ENCODE assay signal across 8 cellular contexts in the genomic region with DNA sequence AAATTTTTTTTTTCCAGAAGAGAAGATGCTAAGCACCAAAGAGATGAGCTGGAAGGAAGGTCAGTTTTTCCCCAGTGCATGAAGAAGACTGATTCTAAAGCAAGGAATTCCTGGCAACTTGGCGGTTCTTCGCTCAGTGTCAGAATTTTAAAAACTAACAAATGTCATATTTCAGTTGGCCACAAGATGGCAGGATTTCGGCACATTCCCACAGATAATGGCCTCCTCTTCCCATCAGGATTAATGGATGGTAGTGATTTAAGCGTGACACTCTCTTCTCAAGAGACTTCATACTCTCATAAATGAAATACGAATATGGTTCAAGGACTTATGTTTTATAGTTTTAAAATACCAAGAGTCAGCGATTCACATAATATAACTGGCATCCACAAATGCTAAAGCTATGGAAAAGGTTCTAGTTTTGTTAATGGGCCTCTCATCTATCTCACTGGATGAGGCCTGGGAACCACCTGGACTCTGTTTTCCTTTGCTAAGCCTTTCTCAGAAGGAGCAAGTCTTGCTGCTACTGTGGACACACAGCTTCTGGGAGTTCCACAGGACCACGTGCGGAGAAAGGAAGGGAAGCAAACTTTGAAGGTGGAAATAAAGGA. TPM values are rescaled to one million over a fixed set of nuclear protein-coding genes. Genes with fewer than 3 reads are reported as not detected.
DNase-seq lines count a peak whose midpoint lies in the region; ATAC-seq and TF ChIP-seq lines count a peak whose summit lies in the region.

No MANE protein-coding gene starts in this region.

- H3K27me3 ChIP-seq in cardiac muscle cell (no peaks in the 10 kb centered on the region), aorta (ENCODE audit: control insufficient read depth in 1 of 2, insufficient read depth in 2 of 2, low read length in 1 of 2) (no peaks in the 10 kb centered on the region)

- peak; percentile 58 for TF ChIP-seq CTCF in cardiac muscle cell (IDR thresholded peaks at IDR 0.05; ENCODE audit: low read depth, low read length)

- WGBS in aorta, 2 donors: 33 to 36% methylated on average over 8 of the region's 8 CpGs

- H3K4me3 ChIP-seq in cardiac muscle cell (no peak overlapping the region), aorta (ENCODE audit: low read length in 2 of 2) (no peak overlapping the region)

- intact Hi-C loops in Right ventricle myocardium inferior (cut with DNase I) (loop anchor here (5.0 to 10.0 kb wide), 4 partner anchors 246 to 581 kb away; a partner anchor contains a TSS), aorta (cut with DNase I) (loop anchor here (1.0 to 5.0 kb wide), 3 partner anchors 246 to 311 kb away; no protein-coding TSS in a partner anchor)

- ATAC-seq in Right ventricle myocardium inferior (no peak), aorta (ENCODE audit: low FRiP score) (peak; percentile 58)

- H3K9me3 ChIP-seq in cardiac muscle cell (ENCODE audit: low read depth): no peaks in the 10 kb centered on the region
- H3K9me3 ChIP-seq in aorta (ENCODE audit: control insufficient read depth, low read length): no peaks in the 10 kb centered on the region

- H3K27ac ChIP-seq in cardiac muscle cell (no peak overlapping the region), aorta (ENCODE audit: low read depth in 1 of 2, low read length in 2 of 2) (peak overlapping the region in 1 of 2 donors; percentile 33)

- H3K36me3 ChIP-seq in cardiac muscle cell (no peaks in the 10 kb centered on the region), aorta (ENCODE audit: control insufficient read depth in 1 of 2, insufficient read depth in 2 of 2, low read length in 1 of 2) (no peaks in the 10 kb centered on the region)

- H3K4me1 ChIP-seq in cardiac muscle cell (ENCODE audit: low read depth) (no peaks in the 10 kb centered on the region), aorta (ENCODE audit: control insufficient read depth in 1 of 2, insufficient read depth in 2 of 2, low read length in 2 of 2) (peaks cover 3% of the 10 kb centered on the region in 2 donors)

- DNase-seq in cardiac muscle cell (ENCODE audit: low read depth in 1 of 2, low spot score in 1 of 2) (peak; percentile 52 to 61), Right ventricle myocardium inferior (ENCODE audit: missing footprints) (no peak), NCI-H146 (lab: John Stamatoyannopoulos, UW) (peak; percentile 54), brain pericyte (ENCODE audit: low read depth, low spot score) (peak; percentile 13), kidney tubule cell (ENCODE audit: low spot score) (peak; percentile 58), aorta (no peak), SKM-1 treated with dmso at 0.1 percent for 144 hours (lab: John Stamatoyannopoulos, UW; ENCODE audit: unreplicated experiment) (no peak), T1000 (lab: John Stamatoyannopoulos, UW) (no peak)

RNA-seq across cellular contexts. Expression of a gene that starts 46.1 kb away (rescaled TPM):
- total RNA-seq in cardiac muscle cell: 0.07 and 0.12 TPM in 2 replicates
- not detected in 2 replicates for polyA plus RNA-seq in cardiac muscle cell
- 1.3 TPM for total RNA-seq in Right ventricle myocardium inferior
- total RNA-seq in aorta: 10 to 100 TPM; 11.7 to 16.1 TPM
- polyA plus RNA-seq in aorta: 1 to 10 TPM; 5.4 to 8.1 TPM

RNA-seq across cellular contexts. Expression of a gene that starts 55.0 kb away (rescaled TPM):
- total RNA-seq in cardiac muscle cell (12.3 and 14.8 TPM in 2 replicates), Right ventricle myocardium inferior (4.0 TPM), aorta (10 to 100 TPM; 70.5 to 77.3 TPM)
- polyA plus RNA-seq in cardiac muscle cell (6.5 and 14.6 TPM in 2 replicates), aorta (100 to 1,000 TPM in 1 of 2 donors, 10 to 100 TPM in 1; 66.9 to 124 TPM)

Comparison
In these comparisons a context has a peak if more than half of its experiments do, and no peak if none do; other contexts are left out.
1. DNase-seq: peak in cardiac muscle cell (2 of 2), NCI-H146 (single experiment), brain pericyte (single experiment) and kidney tubule cell (single experiment); none in Right ventricle myocardium inferior (single experiment), aorta (0 of 2), SKM-1 treated with dmso at 0.1 percent for 144 hours (single experiment) and T1000 (single experiment).